In the genomic region with DNA sequence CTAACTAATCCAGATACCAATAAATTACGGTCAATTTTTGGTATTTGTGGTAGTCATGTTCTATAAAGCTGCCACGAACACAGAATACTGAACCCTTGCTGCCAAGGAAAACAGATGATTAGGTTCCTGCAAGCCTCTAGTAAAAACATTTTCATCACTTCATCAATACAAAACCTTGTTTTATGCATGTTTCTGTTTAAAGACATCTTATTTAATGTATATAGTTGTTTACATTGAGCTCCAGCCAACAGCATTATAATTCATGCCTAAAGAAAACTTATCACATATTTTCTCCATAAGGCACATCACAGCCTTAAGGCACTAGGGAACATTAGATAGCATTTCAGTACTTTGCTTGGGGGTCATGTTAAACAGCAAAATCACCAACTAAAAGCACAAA, we compare ENCODE assay signal across 27 cellular contexts. TPM values are rescaled to one million over a fixed set of nuclear protein-coding genes. Genes with fewer than 3 reads are reported as not detected.
"Had no signal": no experiment of that assay in that cellular context is flagged by ENCODE, and none has a peak within 500 bp of the region (broad histone marks: within the 10 kb centered on the region; RNA-seq: fewer than 3 reads in every experiment).

No MANE protein-coding gene starts in this region.

- H3K4me2 ChIP-seq: KMS-11 had no signal

- DNase-seq: activated CD4-positive, alpha-beta T cell treated with anti-CD3 and anti-CD28 coated beads for 48 hours; activated CD4-positive, alpha-beta T cell treated with anti-CD3 and anti-CD28 coated beads, Interleukin-2, amount 50 U/mL, for 4 hours; activated CD4-positive, CD25-positive, alpha-beta regulatory T cell treated with anti-CD3 and anti-CD28 coated beads, Interleukin-2, amount 50 U/mL, for 72 hours; activated CD8-positive, alpha-beta memory T cell treated with anti-CD3 and anti-CD28 coated beads, Interleukin-2, amount 10 ng/mL, durations not matched to agents 7 days and 5 days; activated effector memory CD4-positive, alpha-beta T cell treated with Interleukin-2 at 50 U/mL for 16 hours; activated naive CD4-positive, alpha-beta T cell; activated naive CD8-positive, alpha-beta T cell treated with anti-CD3 and anti-CD28 coated beads, Interleukin-2, amount 50 U/mL, for 24 hours; activated T-cell treated with anti-CD3 and anti-CD28 coated beads, Interleukin-2, amount 50 U/mL, for 24 hours; amygdala; brain microvascular endothelial cell; MG63; MV-4-11; NCI-H1092 treated with DMSO at 0.1 percent for 48 hours; NCI-H1417 treated with DMSO at 0.1 percent for 48 hours; NCI-H1694 treated with DMSO at 0.1 percent for 48 hours; NCI-H2029 treated with DMSO at 0.1 percent for 48 hours; NCI-H510A treated with DMSO at 0.1 percent for 48 hours; SHP77 treated with DMSO at 0.1 percent for 48 hours; T-helper 17 cell; T-helper 9 cell had no signal

- H3K36me3 ChIP-seq: brain microvascular endothelial cell, cardiac muscle cell had no signal

- H3K27ac Mint-ChIP-seq: activated CD8-positive, alpha-beta memory T cell treated with anti-CD3 and anti-CD28 coated beads, Interleukin-2, amount 10 ng/mL, durations not matched to agents 7 days and 5 days; activated naive CD4-positive, alpha-beta T cell treated with anti-CD3 and anti-CD28 coated beads, Interleukin-2, amount 50 U/mL, for 72 hours; activated naive CD8-positive, alpha-beta T cell treated with anti-CD3 and anti-CD28 coated beads, Interleukin-2, amount 50 U/mL, for 24 hours; activated T-cell treated with anti-CD3 and anti-CD28 coated beads, Interleukin-2, amount 50 U/mL, for 24 hours; activated T-helper 1 cell treated with anti-CD3 and anti-CD28 coated beads, Interleukin-12 subunit alpha, Interleukin-12 subunit beta, Interleukin-2, Interleukin-4 antibody, amounts not matched to agents 30 ng/mL and 10 ng/mL and 1 ng/mL, durations not matched to agents 14 hours and 24 hours and 36 hours; T-helper 17 cell; WTC11 had no signal

- H3K9ac ChIP-seq: KMS-11 had no signal

- H3K9me3 Mint-ChIP-seq: WTC11 had no signal

- H3K4me3 Mint-ChIP-seq: activated CD8-positive, alpha-beta memory T cell treated with anti-CD3 and anti-CD28 coated beads, Interleukin-2, amount 10 ng/mL, durations not matched to agents 7 days and 5 days; activated naive CD8-positive, alpha-beta T cell treated with anti-CD3 and anti-CD28 coated beads, Interleukin-2, amount 50 U/mL, for 24 hours; activated T-cell treated with anti-CD3 and anti-CD28 coated beads, Interleukin-2, amount 50 U/mL, for 24 hours; activated T-helper 1 cell treated with anti-CD3 and anti-CD28 coated beads, Interleukin-12 subunit alpha, Interleukin-12 subunit beta, Interleukin-2, Interleukin-4 antibody, amounts not matched to agents 30 ng/mL and 10 ng/mL and 1 ng/mL, durations not matched to agents 14 hours and 24 hours and 36 hours; T-helper 17 cell; WTC11 had no signal

- ATAC-seq: activated CD8-positive, alpha-beta memory T cell treated with anti-CD3 and anti-CD28 coated beads, Interleukin-2, amount 10 ng/mL, durations not matched to agents 7 days and 5 days; activated naive CD4-positive, alpha-beta T cell treated with anti-CD3 and anti-CD28 coated beads, Interleukin-2, amount 50 U/mL, for 72 hours; activated naive CD8-positive, alpha-beta T cell treated with anti-CD3 and anti-CD28 coated beads, Interleukin-2, amount 50 U/mL, for 24 hours; T-helper 17 cell; WTC11 had no signal

- H3K27me3 Mint-ChIP-seq: activated CD8-positive, alpha-beta memory T cell treated with anti-CD3 and anti-CD28 coated beads, Interleukin-2, amount 10 ng/mL, durations not matched to agents 7 days and 5 days; activated naive CD8-positive, alpha-beta T cell treated with anti-CD3 and anti-CD28 coated beads, Interleukin-2, amount 50 U/mL, for 24 hours; activated T-cell treated with anti-CD3 and anti-CD28 coated beads, Interleukin-2, amount 50 U/mL, for 24 hours; T-helper 17 cell had no signal

- H3K27me3 ChIP-seq: brain microvascular endothelial cell, cardiac muscle cell, MG63 had no signal

- H3K4me3 ChIP-seq: cardiac muscle cell, MG63 had no signal

- H3K27ac ChIP-seq: brain microvascular endothelial cell, cardiac muscle cell, KMS-11 had no signal

- H3K9me3 ChIP-seq: MG63 had no signal

- H3K4me1 Mint-ChIP-seq: activated naive CD8-positive, alpha-beta T cell treated with anti-CD3 and anti-CD28 coated beads, Interleukin-2, amount 50 U/mL, for 24 hours; T-helper 17 cell had no signal

RNA-seq across cellular contexts. Expression of a gene that starts 49.8 kb away (rescaled TPM):
- total RNA-seq: activated CD8-positive, alpha-beta memory T cell treated with anti-CD3 and anti-CD28 coated beads, Interleukin-2, amount 10 ng/mL, durations not matched to agents 7 days and 5 days; activated naive CD4-positive, alpha-beta T cell treated with anti-CD3 and anti-CD28 coated beads, Interleukin-2, amount 50 U/mL, for 72 hours; activated T-helper 1 cell treated with anti-CD3 and anti-CD28 coated beads, Interleukin-12 subunit alpha, Interleukin-12 subunit beta, Interleukin-2, Interleukin-4 antibody, amounts not matched to agents 30 ng/mL and 10 ng/mL and 1 ng/mL, durations not matched to agents 14 hours and 24 hours and 36 hours; astrocyte; cardiac muscle cell; SK-MEL-5; T-helper 17 cell; WTC11 had no signal
- polyA plus RNA-seq: cardiac muscle cell had no signal
